ENCODE assay signal across 12 cellular contexts in genomic region chr3:9111349-9112265, GRCh38.
DNase-seq lines count a peak whose midpoint lies in the region; ATAC-seq and TF ChIP-seq lines count a peak whose summit lies in the region.
"Had no signal": no experiment of that assay in that cellular context is flagged by ENCODE, and none has a peak within 500 bp of the region (broad histone marks: within the 10 kb centered on the region; RNA-seq: fewer than 3 reads in every experiment).

No MANE protein-coding gene starts in this region.

- CTCF ChIA-PET in OCI-LY7 (lab: Charles Lee; ENCODE audit: unreplicated experiment) (no interaction called here), MCF 10A (lab: Yijun Ruan, JAX) (interaction anchor here (0.5 to 1.1 kb wide), 3 partner anchors 118 to 190 kb away, joined by 4 to 5 read pairs (median 4); no protein-coding TSS in a partner anchor)
- CTCF ChIA-PET in activated CD4-positive, alpha-beta memory T cell treated with anti-CD3 and anti-CD28 coated beads, Interleukin-2, amount 10 ng/mL, durations not matched to agents 7 days and 5 days (lab: Charles Lee), result no interaction called here

- BruUV-seq in OCI-LY7 (replicated peaks; lab: Mats Ljungman, UMichigan) (no TSS peak), MCF 10A (replicated peaks; lab: Mats Ljungman, UMichigan) (no TSS peak)

- no peaks in the 10 kb centered on the region for H3K9me3 Mint-ChIP-seq in MCF 10A (ENCODE audit: unreplicated experiment)
- H3K9me3 Mint-ChIP-seq in activated CD4-positive, alpha-beta memory T cell treated with anti-CD3 and anti-CD28 coated beads, Interleukin-2, amount 10 ng/mL, durations not matched to agents 7 days and 5 days, result no peaks in the 10 kb centered on the region

- peaks cover 5% of the 10 kb centered on the region for H3K4me1 Mint-ChIP-seq in MCF 10A (ENCODE audit: insufficient read depth, unreplicated experiment)
- H3K4me1 Mint-ChIP-seq in activated CD4-positive, alpha-beta memory T cell treated with anti-CD3 and anti-CD28 coated beads, Interleukin-2, amount 10 ng/mL, durations not matched to agents 7 days and 5 days, result no peaks in the 10 kb centered on the region

- TF ChIP-seq CTCF in OCI-LY7 (conservative IDR thresholded peaks at IDR 0.05; ENCODE audit: low read length) (peak; percentile 34; the same call in 1 of the 2 replicates), MCF 10A (IDR thresholded peaks at IDR 0.05; ENCODE audit: unreplicated experiment) (no peak)

- ATAC-seq in Right ventricle myocardium superior (ENCODE audit: poor library complexity), result peak; percentile 80

- H3K27ac ChIP-seq in OCI-LY7 (ENCODE audit: low read depth, low read length, poor library complexity, severe bottlenecking), result no peak overlapping the region
- H3K27ac ChIP-seq: parathyroid adenoma, SJSA1 had no signal

- no peak overlapping the region for H3K4me3 ChIP-seq in OCI-LY7 (ENCODE audit: low read depth, low read length, poor library complexity, severe bottlenecking)
- H3K4me3 ChIP-seq: HAP-1, SJSA1 had no signal

- no peak overlapping the region for H3K27ac Mint-ChIP-seq in MCF 10A (ENCODE audit: low read depth, unreplicated experiment)
- no peak overlapping the region for H3K27ac Mint-ChIP-seq in activated CD4-positive, alpha-beta memory T cell treated with anti-CD3 and anti-CD28 coated beads, Interleukin-2, amount 10 ng/mL, durations not matched to agents 7 days and 5 days

- no peaks in the 10 kb centered on the region for H3K4me1 ChIP-seq in OCI-LY7 (ENCODE audit: insufficient read depth, low read length, poor library complexity, severe bottlenecking)
- H3K4me1 ChIP-seq: HAP-1, parathyroid adenoma, SJSA1 had no signal

- DNase-seq in GM04504 (ENCODE audit: low read depth) (peak; percentile 19), OCI-LY7 (ENCODE audit: low spot score) (peak; percentile 4), Right ventricle myocardium superior (peak; percentile 68), posterior cingulate gyrus (peak in 8 of 10 donors; percentile 61 to 92 (median 74)), MCF 10A (ENCODE audit: unreplicated experiment) (no peak), NCI-H2107 (lab: John Stamatoyannopoulos, UW) (no peak), NCI-H524 treated with DMSO at 0.1 percent for 48 hours (lab: John Stamatoyannopoulos, UW) (no peak)
- DNase-seq in activated CD4-positive, alpha-beta memory T cell treated with anti-CD3 and anti-CD28 coated beads, Interleukin-2, amount 10 ng/mL, durations not matched to agents 7 days and 5 days, result no peak
- DNase-seq: KG1 had no signal

- H3K36me3 ChIP-seq in OCI-LY7 (ENCODE audit: insufficient read depth, low read length), result no peaks in the 10 kb centered on the region
- H3K36me3 ChIP-seq: HAP-1, SJSA1 had no signal

- H2AFZ ChIP-seq in OCI-LY7 (ENCODE audit: low read length), result no peak overlapping the region
- H2AFZ ChIP-seq: parathyroid adenoma had no signal

- no peak overlapping the region for H3K4me3 Mint-ChIP-seq in MCF 10A (ENCODE audit: unreplicated experiment)
- no peak overlapping the region for H3K4me3 Mint-ChIP-seq in activated CD4-positive, alpha-beta memory T cell treated with anti-CD3 and anti-CD28 coated beads, Interleukin-2, amount 10 ng/mL, durations not matched to agents 7 days and 5 days

- no peaks in the 10 kb centered on the region for H3K9me2 ChIP-seq in OCI-LY7 (ENCODE audit: insufficient read depth, low read length)

- H3K36me3 Mint-ChIP-seq in MCF 10A (ENCODE audit: insufficient read depth, unreplicated experiment), result peaks cover 11% of the 10 kb centered on the region
- no peaks in the 10 kb centered on the region for H3K36me3 Mint-ChIP-seq in activated CD4-positive, alpha-beta memory T cell treated with anti-CD3 and anti-CD28 coated beads, Interleukin-2, amount 10 ng/mL, durations not matched to agents 7 days and 5 days (ENCODE audit: low read depth)

- POLR2A ChIA-PET in OCI-LY7 (lab: Charles Lee), result interaction anchor here (0.6 kb wide), 1 partner anchor 148 kb away, joined by 3 read pairs; no protein-coding TSS in a partner anchor
- POLR2A ChIA-PET in MCF 10A (lab: Yijun Ruan, JAX), result interaction anchor here (0.6 kb wide), 1 partner anchor 18 kb away, joined by 5 read pairs; no protein-coding TSS in a partner anchor
- POLR2A ChIA-PET in activated CD4-positive, alpha-beta memory T cell treated with anti-CD3 and anti-CD28 coated beads, Interleukin-2, amount 10 ng/mL, durations not matched to agents 7 days and 5 days (lab: Charles Lee), result no interaction called here

- H3K79me2 ChIP-seq in OCI-LY7 (ENCODE audit: insufficient read depth, low read depth, low read length), result no peaks in the 10 kb centered on the region
- H3K79me2 ChIP-seq: parathyroid adenoma had no signal

- intact Hi-C loops in OCI-LY7 (cut with micrococcal nuclease; ENCODE audit: unreplicated experiment) (no loop called here), Right ventricle myocardium superior (cut with DNase I) (no loop called here), posterior cingulate gyrus (cut with DNase I) (no loop called here), MCF 10A (cut with micrococcal nuclease) (no loop called here)

- no peak overlapping the region for H3K4me2 ChIP-seq in OCI-LY7 (ENCODE audit: low read length)

- no peaks in the 10 kb centered on the region for H3K27me3 Mint-ChIP-seq in MCF 10A (ENCODE audit: insufficient read depth, unreplicated experiment)
- peaks cover 6% of the 10 kb centered on the region for H3K27me3 Mint-ChIP-seq in activated CD4-positive, alpha-beta memory T cell treated with anti-CD3 and anti-CD28 coated beads, Interleukin-2, amount 10 ng/mL, durations not matched to agents 7 days and 5 days

- H4K20me1 ChIP-seq in OCI-LY7 (ENCODE audit: insufficient read depth, low read length), result no peaks in the 10 kb centered on the region

- no peaks in the 10 kb centered on the region for H3K9me3 ChIP-seq in OCI-LY7 (ENCODE audit: low read length)
- H3K9me3 ChIP-seq: HAP-1, SJSA1 had no signal

Comparison
In these comparisons a context has a peak if more than half of its experiments do, and no peak if none do; other contexts are left out.
1. DNase-seq: peak in GM04504 (single experiment), OCI-LY7 (single experiment), Right ventricle myocardium superior (single experiment) and posterior cingulate gyrus (8 of 10); none in MCF 10A (single experiment), NCI-H2107 (single experiment), NCI-H524 treated with DMSO at 0.1 percent for 48 hours (single experiment) and activated CD4-positive, alpha-beta memory T cell treated with anti-CD3 and anti-CD28 coated beads, Interleukin-2, amount 10 ng/mL, durations not matched to agents 7 days and 5 days (single experiment).